ENCODE assay signal across 9 cellular contexts in genomic region chr7:38451840-38452239, GRCh38.
DNase-seq lines count a peak whose midpoint lies in the region; ATAC-seq and TF ChIP-seq lines count a peak whose summit lies in the region.
"Had no signal": no experiment of that assay in that cellular context is flagged by ENCODE, and none has a peak within 500 bp of the region (broad histone marks: within the 10 kb centered on the region; RNA-seq: fewer than 3 reads in every experiment).

No MANE protein-coding gene starts in this region.

- H3K9me3 Mint-ChIP-seq in nephron = no peaks in the 10 kb centered on the region

- CTCF ChIA-PET in GM10248 (lab: Yijun Ruan, JAX) = interaction anchor here (1.1 to 2.0 kb wide), 2 partner anchors 29 to 208 kb away, joined by 5 to 6 read pairs; no protein-coding TSS in a partner anchor

- no peak overlapping the region for H2BK15ac ChIP-seq in neuronal stem cell (ENCODE audit: low read length)

- H3K79me1 ChIP-seq in neuronal stem cell (ENCODE audit: low read depth, low read length) = no peaks in the 10 kb centered on the region

- no peak overlapping the region for H3K27ac ChIP-seq in neuronal stem cell (replicated peaks; ENCODE audit: low read length)
- H3K27ac ChIP-seq in effector memory CD4-positive, alpha-beta T cell (ENCODE audit: insufficient read depth, low read length, poor library complexity, severe bottlenecking) = no peak overlapping the region

- TF ChIP-seq CTCF in GM10248 (IDR thresholded peaks at IDR 0.05; ENCODE audit: control extremely low read depth, extremely low read depth, low read depth, missing control alignments) (peak; percentile 13), choroid plexus epithelial cell (conservative IDR thresholded peaks at IDR 0.05; ENCODE audit: low read depth, low read length) (peak; percentile 59), nephron (IDR thresholded peaks at IDR 0.05; ENCODE audit: unreplicated experiment in 3 of 3) (peak; percentile 28 to 42 (median 31))

- POLR2A ChIA-PET in GM10248 (lab: Yijun Ruan, JAX) = no interaction called here

- H3K18ac ChIP-seq in neuronal stem cell (ENCODE audit: low read length) = no peak overlapping the region

- no peaks in the 10 kb centered on the region for H3K36me3 Mint-ChIP-seq in nephron (ENCODE audit: low read depth)

- no peak overlapping the region for H3K9ac ChIP-seq in neuronal stem cell (ENCODE audit: low read depth, low read length, poor library complexity)

- H3K14ac ChIP-seq in neuronal stem cell (ENCODE audit: low read length) = no peak overlapping the region

- H2AFZ ChIP-seq in neuronal stem cell (ENCODE audit: low read length) = no peak overlapping the region

- H2BK12ac ChIP-seq in neuronal stem cell (ENCODE audit: low read length) = no peak overlapping the region

- H3K23ac ChIP-seq in neuronal stem cell (ENCODE audit: low read depth, low read length, poor library complexity) = no peak overlapping the region

- no peak overlapping the region for H2BK120ac ChIP-seq in neuronal stem cell (ENCODE audit: low read depth, low read length)

- H4K91ac ChIP-seq in neuronal stem cell (ENCODE audit: low read depth, low read length, poor library complexity) = no peak overlapping the region

- no peaks in the 10 kb centered on the region for H3K9me3 ChIP-seq in neuronal stem cell (replicated peaks in 1 of 2; ENCODE audit: control insufficient read depth in 2 of 2, insufficient read depth in 1 of 2, low read depth in 1 of 2, low read length in 2 of 2)
- H3K9me3 ChIP-seq in effector memory CD4-positive, alpha-beta T cell (ENCODE audit: control insufficient read depth, low read length) = no peaks in the 10 kb centered on the region

- H3K27ac Mint-ChIP-seq in nephron = peak overlapping the region in 1 of 3 experiments; percentile 8

- H4K8ac ChIP-seq in neuronal stem cell (ENCODE audit: low read depth, low read length) = no peak overlapping the region

- peaks cover 21% of the 10 kb centered on the region for H3K4me1 Mint-ChIP-seq in nephron

- peaks cover 4% of the 10 kb centered on the region for H3K27me3 Mint-ChIP-seq in nephron (ENCODE audit: low read depth)

- H3K27me3 ChIP-seq in neuronal stem cell (ENCODE audit: control insufficient read depth in 3 of 3, insufficient read depth in 3 of 3, low read depth in 1 of 3, low read length in 3 of 3) = no peaks in the 10 kb centered on the region
- H3K27me3 ChIP-seq in effector memory CD4-positive, alpha-beta T cell (replicated peaks; ENCODE audit: control insufficient read depth, insufficient read depth, low read length, poor library complexity, severe bottlenecking) = peaks cover 3% of the 10 kb centered on the region

- no peak for DNase-seq in GM10248 (ENCODE audit: extremely low spot score)
- DNase-seq in NCI-H1694 (lab: John Stamatoyannopoulos, UW) = peak; percentile 15
- peak; percentile 77 for DNase-seq in choroid plexus epithelial cell (ENCODE audit: low read depth)
- DNase-seq in anterior cingulate cortex (lab: John Stamatoyannopoulos, UW) = no peak
- no peak for DNase-seq in neuronal stem cell (ENCODE audit: low spot score)
- DNase-seq in effector memory CD4-positive, alpha-beta T cell = no peak
- DNase-seq: islet precursor cell had no signal

- ATAC-seq in HG02588 (IDR thresholded peaks at IDR 0.05; ENCODE audit: unreplicated experiment) = no peak

- H3K4ac ChIP-seq in neuronal stem cell (ENCODE audit: low read length) = no peak overlapping the region

- no peak overlapping the region for H3K4me3 Mint-ChIP-seq in nephron

- H3K36me3 ChIP-seq in neuronal stem cell (replicated peaks in 1 of 2; ENCODE audit: control insufficient read depth in 2 of 2, insufficient read depth in 2 of 2, low read length in 2 of 2) = no peaks in the 10 kb centered on the region
- H3K36me3 ChIP-seq in effector memory CD4-positive, alpha-beta T cell (ENCODE audit: control insufficient read depth, insufficient read depth, low read length) = no peaks in the 10 kb centered on the region

- no peak overlapping the region for H2AK5ac ChIP-seq in neuronal stem cell (ENCODE audit: low read depth, low read length)

- no CpG with 5 or more reads among the region's 2 CpGs for WGBS in neuronal stem cell (ENCODE audit: extremely low coverage in 2 of 2, insufficient read length in 2 of 2, insufficient replicate concordance in 1 of 2), 2 donors

- H3K4me1 ChIP-seq in neuronal stem cell (ENCODE audit: control insufficient read depth in 2 of 2, insufficient read depth in 1 of 2, low read depth in 1 of 2, low read length in 2 of 2) = peaks cover 0 to 2% of the 10 kb centered on the region in 2 donors
- no peaks in the 10 kb centered on the region for H3K4me1 ChIP-seq in effector memory CD4-positive, alpha-beta T cell (ENCODE audit: control insufficient read depth, insufficient read depth, low read length, poor library complexity, severe bottlenecking)

- H3K4me2 ChIP-seq in neuronal stem cell (ENCODE audit: insufficient read depth, low read length, poor library complexity, severe bottlenecking) = no peak overlapping the region

- H3K4me3 ChIP-seq in choroid plexus epithelial cell (ENCODE audit: low read depth, low read length) (no peak overlapping the region), neuronal stem cell (ENCODE audit: low read length in 2 of 2) (no peak overlapping the region)
- no peak overlapping the region for H3K4me3 ChIP-seq in effector memory CD4-positive, alpha-beta T cell (ENCODE audit: insufficient read depth, low read depth, low read length, poor library complexity, severe bottlenecking)

- H2BK5ac ChIP-seq in neuronal stem cell (ENCODE audit: low read length) = no peak overlapping the region

Comparison
In these comparisons a context has a peak if more than half of its experiments do, and no peak if none do; other contexts are left out.
1. DNase-seq: peak in NCI-H1694 (single experiment) and choroid plexus epithelial cell (single experiment); none in GM10248 (single experiment), anterior cingulate cortex (0 of 58), neuronal stem cell (single experiment) and effector memory CD4-positive, alpha-beta T cell (0 of 3).
2. Peak in every context shown above with its lines, with median percentiles within 50 percentile points of each other: CTCF ChIP-seq.